In the genomic region with DNA sequence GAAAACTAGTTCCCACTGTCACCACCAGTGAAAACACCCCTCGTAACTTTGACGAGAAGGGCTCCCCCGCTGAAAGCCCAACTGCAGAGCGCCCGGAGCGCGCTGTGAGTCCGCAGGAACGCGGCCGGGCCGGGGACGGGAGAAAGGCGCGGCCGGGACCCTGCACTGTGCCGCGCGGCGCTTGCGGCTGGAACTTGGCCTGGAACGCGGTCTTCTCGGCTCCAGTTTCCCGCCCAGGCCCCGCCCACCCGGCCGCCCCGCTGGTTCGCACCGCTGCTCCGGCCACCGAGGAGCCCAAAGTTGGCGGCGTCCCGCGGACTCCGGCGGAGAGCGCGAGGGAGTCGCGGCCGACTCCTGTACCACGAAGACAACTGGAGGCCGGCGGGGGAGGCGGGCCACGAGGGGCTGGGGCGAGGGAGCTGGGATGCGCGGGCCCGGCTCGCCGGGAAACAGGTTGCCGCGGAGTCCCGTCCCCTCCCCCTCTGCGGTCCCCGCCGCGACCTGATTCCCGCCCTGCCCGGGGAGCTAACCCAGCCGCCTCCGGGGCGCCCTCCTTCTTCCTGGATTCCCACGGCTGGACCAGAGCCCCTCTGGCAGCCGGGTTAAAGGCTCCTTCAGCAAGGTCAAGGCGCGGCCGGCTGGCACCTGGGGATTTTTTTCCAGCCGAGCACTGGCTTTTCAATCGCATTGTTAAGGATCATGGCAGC, we compare ENCODE assay signal across 8 cellular contexts. TPM values are rescaled to one million over a fixed set of nuclear protein-coding genes. Genes with fewer than 3 reads are reported as not detected.
A peak's percentile ranks its signal among the peaks of the same experiment; 100 is the strongest.
DNase-seq lines count a peak whose midpoint lies in the region; ATAC-seq and TF ChIP-seq lines count a peak whose summit lies in the region.

No MANE protein-coding gene starts in this region.

- H3K4me1 ChIP-seq in psoas muscle, result peaks cover 18% of the 10 kb centered on the region

- H3K27me3 ChIP-seq in AG04450 (ENCODE audit: control insufficient read depth, insufficient read depth, low read length) (no peaks in the 10 kb centered on the region), H7 (ENCODE audit: control insufficient read depth, insufficient read depth, low read length) (peaks cover 85% of the 10 kb centered on the region; the same call in 1 of the 2 replicates), WERI-Rb-1 (ENCODE audit: insufficient read depth, low read depth, severe bottlenecking) (peaks cover 94% of the 10 kb centered on the region), psoas muscle (ENCODE audit: insufficient read depth in 3 of 3, low read length in 2 of 3) (peaks cover 0 to 96% (median 22%) of the 10 kb centered on the region in 3 donors)

- H3K27ac ChIP-seq in AG04450 (ENCODE audit: low read depth, low read length) (peak overlapping the region; percentile 65), WERI-Rb-1 (no peak overlapping the region), psoas muscle (peak overlapping the region; percentile 30)

- 0 to 1% (median 0%) methylated on average over 45 to 74 of the region's 74 CpGs for WGBS in psoas muscle, 3 donors

- CTCF ChIA-PET in AG04450 (lab: Charles Lee), result interaction anchor here (0.5 kb wide), 1 partner anchor 25 kb away, joined by 3 read pairs; no protein-coding TSS in a partner anchor

- H3K36me3 ChIP-seq in H7 (replicated peaks; ENCODE audit: control insufficient read depth, insufficient read depth, low read length) (no peaks in the 10 kb centered on the region), WERI-Rb-1 (no peaks in the 10 kb centered on the region), psoas muscle (ENCODE audit: insufficient read depth in 1 of 2, low read depth in 1 of 2) (no peaks in the 10 kb centered on the region)

- intact Hi-C loops in left ventricle myocardium superior (cut with micrococcal nuclease) (no loop called here), psoas muscle (cut with DNase I) (no loop called here)

- DNase-seq in AG04450 (ENCODE audit: low read depth, low spot score) (no peak), H7 (peak; percentile 92), WERI-Rb-1 (peak; percentile 48), left ventricle myocardium superior (peak; percentile 81), psoas muscle (peak; percentile 75 to 76)

- POLR2A ChIA-PET in AG04450 (lab: Yijun Ruan, JAX), result interaction anchor here (0.8 kb wide), 1 partner anchor 193 kb away, joined by 3 read pairs; no protein-coding TSS in a partner anchor

- H3K4me3 ChIP-seq in AG04450 (ENCODE audit: low read depth, low read length) (peak overlapping the region; percentile 87), H7 (ENCODE audit: insufficient read depth, low read depth, low read length) (peak overlapping the region; percentile 86), WERI-Rb-1 (ENCODE audit: low read depth, low read length) (peak overlapping the region; percentile 28), psoas muscle (peak overlapping the region; percentile 68)

- TF ChIP-seq CTCF in AG04450 (IDR thresholded peaks at IDR 0.05; ENCODE audit: low read depth, low read length), result no peak
- no peak for TF ChIP-seq CTCF in WERI-Rb-1 (IDR thresholded peaks at IDR 0.05; ENCODE audit: low read depth, low read length)
- no peak for TF ChIP-seq CTCF in psoas muscle (IDR thresholded peaks at IDR 0.05)

- H3K9me3 ChIP-seq in AG04450 (ENCODE audit: control insufficient read depth, insufficient read depth, low read length) (no peaks in the 10 kb centered on the region; the same call in 1 of the 2 replicates), WERI-Rb-1 (ENCODE audit: severe bottlenecking) (no peaks in the 10 kb centered on the region), psoas muscle (no peaks in the 10 kb centered on the region)

- ATAC-seq in left ventricle myocardium superior (peak; percentile 74), psoas muscle (peak; percentile 60 to 68 (median 61)), GM21737 (IDR thresholded peaks at IDR 0.05; ENCODE audit: unreplicated experiment) (no peak), GM21529 (IDR thresholded peaks at IDR 0.05; ENCODE audit: unreplicated experiment) (no peak), GM21723 (IDR thresholded peaks at IDR 0.05; ENCODE audit: unreplicated experiment) (no peak)

RNA-seq across cellular contexts. Expression of gene TENM4, which starts 3.4 kb away (rescaled TPM):
- polyA plus RNA-seq in AG04450 (2011; rRNA removed), result 5.5 and 8.4 TPM in 2 replicates
- 19.6 and 27.3 TPM in 2 replicates for polyA minus RNA-seq in AG04450 (2011; rRNA and poly(A)+ RNA removed)
- total RNA-seq in H7 (2014; rRNA removed; shearing (Covaris generic)), result 21.8 and 29.6 TPM in 2 replicates
- total RNA-seq in left ventricle myocardium superior, result 0.40 TPM
- 1 to 10 TPM in 2 of 4 donors, under 1 TPM in 2; 0.48 to 1.7 (median 0.97) TPM for total RNA-seq in psoas muscle
- under 1 TPM; 0.05 to 0.19 (median 0.06) TPM for polyA plus RNA-seq in psoas muscle

Comparison
In these comparisons a context has a peak if more than half of its experiments do, and no peak if none do; other contexts are left out.
1. H3K4me3 ChIP-seq: peak in every context shown above with its lines; median percentile 87 in AG04450; 86 in H7; 68 in psoas muscle; 28 in WERI-Rb-1.
2. ATAC-seq: peak in left ventricle myocardium superior (single experiment) and psoas muscle (4 of 4); none in GM21737 (single experiment), GM21529 (single experiment) and GM21723 (single experiment).